Comparison of ENCODE assay signal across 26 cellular contexts in genomic region chr4:153326513-153326912, GRCh38. TPM values are rescaled to one million over a fixed set of nuclear protein-coding genes. Genes with fewer than 3 reads are reported as not detected.
DNase-seq lines count a peak whose midpoint lies in the region; ATAC-seq and TF ChIP-seq lines count a peak whose summit lies in the region.
"Had no signal": no experiment of that assay in that cellular context is flagged by ENCODE, and none has a peak within 500 bp of the region (broad histone marks: within the 10 kb centered on the region; RNA-seq: fewer than 3 reads in every experiment).

No MANE protein-coding gene starts in this region.

- no peak for ATAC-seq in GM21786 (IDR thresholded peaks at IDR 0.05; ENCODE audit: unreplicated experiment)
- ATAC-seq: effector memory CD8-positive, alpha-beta T cell; heart left ventricle had no signal

- H3K4me3 ChIP-seq in breast epithelium, result no peak overlapping the region
- H3K4me3 ChIP-seq in brain microvascular endothelial cell (ENCODE audit: low read depth, low read length), result no peak overlapping the region
- H3K4me3 ChIP-seq in fibroblast of mammary gland (ENCODE audit: control insufficient read depth, low read depth, low read length), result no peak overlapping the region
- H3K4me3 ChIP-seq in transverse colon, result no peak overlapping the region
- H3K4me3 ChIP-seq: heart left ventricle had no signal

- H3K27ac ChIP-seq in breast epithelium (no peak overlapping the region), brain microvascular endothelial cell (no peak overlapping the region), transverse colon (no peak overlapping the region)
- H3K27ac ChIP-seq: 22Rv1, heart left ventricle had no signal

- DNase-seq in MCF 10A (ENCODE audit: unreplicated experiment) (peak; percentile 71), breast epithelium (ENCODE audit: low spot score in 2 of 2) (no peak), brain microvascular endothelial cell (peak; percentile 29), fibroblast of mammary gland (ENCODE audit: low read depth) (peak; percentile 81), transverse colon (peak; percentile 16), glutamatergic neuron (no peak), islet precursor cell (no peak)
- DNase-seq: activated naive CD4-positive, alpha-beta T cell treated with anti-CD3 and anti-CD28 coated beads, Interleukin-2, amount 50 U/mL, for 16 hours; CD4-positive, alpha-beta T cell; DMS153; effector memory CD8-positive, alpha-beta T cell; GDM1; GOT3; heart left ventricle; Kasumi-1; NCI-H1105; NCI-H2029 treated with DMSO at 0.1 percent for 48 hours; NCI-H226; OCI-M1; SHP77; stimulated activated CD8-positive, alpha-beta memory T cell treated with anti-CD3 and anti-CD28 coated beads, Interleukin-4, amount 100 ng/mL, for 48 hours; substantia nigra; T-helper 9 cell had no signal

- CTCF ChIA-PET in MCF 10A (lab: Yijun Ruan, JAX), result interaction anchor here (1.0 to 1.4 kb wide), 4 partner anchors 176 to 241 kb away, joined by 3 to 4 read pairs (median 3); no protein-coding TSS in a partner anchor

- H3K4me3 Mint-ChIP-seq in MCF 10A (ENCODE audit: unreplicated experiment) (no peak overlapping the region), glutamatergic neuron (ENCODE audit: unreplicated experiment) (no peak overlapping the region)
- H3K4me3 Mint-ChIP-seq: CD4-positive, alpha-beta T cell; effector memory CD8-positive, alpha-beta T cell had no signal

- POLR2A ChIA-PET in MCF 10A (lab: Yijun Ruan, JAX), result interaction anchor here (0.7 to 1.3 kb wide), 5 partner anchors 10 to 792 kb away, joined by 3 to 4 read pairs (median 3); no protein-coding TSS in a partner anchor

- H3K9me3 Mint-ChIP-seq in MCF 10A (ENCODE audit: unreplicated experiment) (no peaks in the 10 kb centered on the region), glutamatergic neuron (ENCODE audit: unreplicated experiment) (peaks cover 1% of the 10 kb centered on the region)
- H3K9me3 Mint-ChIP-seq: CD4-positive, alpha-beta T cell; effector memory CD8-positive, alpha-beta T cell had no signal

- no peaks in the 10 kb centered on the region for H3K4me1 ChIP-seq in breast epithelium
- H3K4me1 ChIP-seq in transverse colon, result no peaks in the 10 kb centered on the region
- H3K4me1 ChIP-seq: heart left ventricle had no signal

- H3K9me3 ChIP-seq in breast epithelium (no peaks in the 10 kb centered on the region), transverse colon (no peaks in the 10 kb centered on the region)
- H3K9me3 ChIP-seq: heart left ventricle had no signal

- no peak overlapping the region for H3K27ac Mint-ChIP-seq in MCF 10A (ENCODE audit: low read depth, unreplicated experiment)
- no peak overlapping the region for H3K27ac Mint-ChIP-seq in glutamatergic neuron (ENCODE audit: unreplicated experiment)
- H3K27ac Mint-ChIP-seq: CD4-positive, alpha-beta T cell; effector memory CD8-positive, alpha-beta T cell had no signal

- H3K27me3 ChIP-seq in breast epithelium (no peaks in the 10 kb centered on the region), brain microvascular endothelial cell (replicated peaks) (no peaks in the 10 kb centered on the region), transverse colon (no peaks in the 10 kb centered on the region)
- H3K27me3 ChIP-seq: heart left ventricle had no signal

- H3K36me3 ChIP-seq in breast epithelium (no peaks in the 10 kb centered on the region), brain microvascular endothelial cell (replicated peaks) (no peaks in the 10 kb centered on the region), transverse colon (peaks cover 0 to 35% (median 9%) of the 10 kb centered on the region in 4 donors)

- no TSS peak for BruUV-seq in MCF 10A (replicated peaks; lab: Mats Ljungman, UMichigan)

- TF ChIP-seq CTCF in MCF 10A (IDR thresholded peaks at IDR 0.05; ENCODE audit: unreplicated experiment), result no peak
- no peak for TF ChIP-seq CTCF in breast epithelium (IDR thresholded peaks at IDR 0.05)
- TF ChIP-seq CTCF in brain microvascular endothelial cell (IDR thresholded peaks at IDR 0.05; ENCODE audit: low read depth, low read length, missing control alignments), result no peak
- no peak for TF ChIP-seq CTCF in fibroblast of mammary gland (conservative IDR thresholded peaks at IDR 0.05; ENCODE audit: control insufficient read depth, insufficient read depth, low read depth, low read length)
- TF ChIP-seq CTCF in transverse colon (IDR thresholded peaks at IDR 0.05), result no peak
- TF ChIP-seq CTCF in glutamatergic neuron (IDR thresholded peaks at IDR 0.05; ENCODE audit: partially characterized antibody, unreplicated experiment), result no peak

- WGBS in transverse colon (ENCODE audit: low coverage in 1 of 2), 2 donors, result 78 to 81% methylated on average over 6 to 11 of the region's 11 CpGs

- no peak for TF ChIP-seq EP300 in transverse colon (IDR thresholded peaks at IDR 0.05; ENCODE audit: low read depth)

- H3K4me1 Mint-ChIP-seq in MCF 10A (ENCODE audit: insufficient read depth, unreplicated experiment), result no peaks in the 10 kb centered on the region
- H3K4me1 Mint-ChIP-seq in glutamatergic neuron (ENCODE audit: low read depth, unreplicated experiment), result no peaks in the 10 kb centered on the region

- intact Hi-C loops in MCF 10A (cut with micrococcal nuclease) (no loop called here), breast epithelium (cut with DNase I; ENCODE audit: low total_unique reads) (no loop called here), transverse colon (cut with DNase I; ENCODE audit: low total_unique reads) (no loop called here)

- peaks cover 11% of the 10 kb centered on the region for H3K36me3 Mint-ChIP-seq in MCF 10A (ENCODE audit: insufficient read depth, unreplicated experiment)
- H3K36me3 Mint-ChIP-seq in glutamatergic neuron (ENCODE audit: unreplicated experiment), result no peaks in the 10 kb centered on the region

- H3K27me3 Mint-ChIP-seq in MCF 10A (ENCODE audit: insufficient read depth, unreplicated experiment), result no peaks in the 10 kb centered on the region
- no peaks in the 10 kb centered on the region for H3K27me3 Mint-ChIP-seq in glutamatergic neuron (ENCODE audit: unreplicated experiment)
- H3K27me3 Mint-ChIP-seq: CD4-positive, alpha-beta T cell had no signal

- TF ChIP-seq POLR2A in breast epithelium (IDR thresholded peaks at IDR 0.05) (no peak), transverse colon (IDR thresholded peaks at IDR 0.05) (no peak)

- in situ Hi-C loops in brain microvascular endothelial cell (cut with HindIII; ENCODE audit: low pct_ligation_motif_present, low sequenced_read_pairs) (no loop called here), transverse colon (cut with MboI; ENCODE audit: low pct_ligation_motif_present in 1 of 4, low pct_unique_long_range_greater_than_20kb in 1 of 4, low sequenced_read_pairs in 3 of 4) (loop anchor here in 2 of 4 donors (10.0 to 25.0 kb wide), 2 partner anchors 182 to 261 kb away; no protein-coding TSS in a partner anchor)

RNA-seq across cellular contexts. Expression of gene MND1, which starts 18.0 kb away (rescaled TPM):
- total RNA-seq in MCF 10A (2022), result 4.8 and 9.7 TPM in 2 replicates
- total RNA-seq in breast epithelium, result under 1 TPM in 1 of 3 donors, not detected in 2; 0.64 TPM
- 1 to 10 TPM in 2 of 4 donors, under 1 TPM in 1, not detected in 1; 0.80 to 3.2 (median 1.4) TPM for total RNA-seq in transverse colon
- total RNA-seq in glutamatergic neuron (ENCODE audit: unreplicated experiment), result 2.0 TPM
- total RNA-seq: ureter had no signal

Comparison
In these comparisons a context has a peak if more than half of its experiments do, and no peak if none do; other contexts are left out.
1. DNase-seq: peak in MCF 10A (single experiment), brain microvascular endothelial cell (single experiment), fibroblast of mammary gland (single experiment) and transverse colon (single experiment); none in breast epithelium (0 of 2), glutamatergic neuron (single experiment) and islet precursor cell (single experiment).